In the genomic region with DNA sequence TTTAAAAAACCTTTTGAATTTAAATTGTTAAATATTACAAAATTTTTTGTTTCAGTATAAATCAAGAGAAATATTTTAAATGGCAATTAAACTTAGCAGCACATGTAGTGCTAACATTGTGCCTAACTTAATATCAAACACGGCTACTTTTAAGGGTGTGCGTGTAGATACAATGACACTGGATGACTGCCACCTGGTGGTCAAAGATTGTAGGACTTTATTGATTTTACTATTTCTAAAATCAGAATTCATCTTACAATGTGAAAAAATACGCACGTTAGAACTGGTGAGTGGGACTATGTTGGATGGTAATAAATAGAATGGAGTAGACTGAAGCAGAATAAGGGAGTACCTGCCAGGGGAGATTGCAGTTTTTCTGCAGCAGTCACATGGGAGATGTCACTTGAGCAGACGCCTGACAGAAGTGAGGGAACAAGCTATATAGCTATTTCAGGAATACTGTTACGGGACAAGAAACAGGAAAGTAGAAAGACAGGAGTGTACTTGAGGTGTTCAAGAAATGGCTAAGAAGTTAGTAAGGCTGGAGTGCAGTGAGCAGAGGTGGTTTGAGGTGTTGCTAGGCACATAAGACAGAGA, we compare ENCODE assay signal across 8 cellular contexts. TPM values are rescaled to one million over a fixed set of nuclear protein-coding genes. Genes with fewer than 3 reads are reported as not detected.
DNase-seq lines count a peak whose midpoint lies in the region; ATAC-seq and TF ChIP-seq lines count a peak whose summit lies in the region.

No MANE protein-coding gene starts in this region.

- TF ChIP-seq CTCF in cardiac muscle cell (IDR thresholded peaks at IDR 0.05; ENCODE audit: low read depth, low read length): peak; percentile 63

- no peaks in the 10 kb centered on the region for H3K27me3 ChIP-seq in cardiac muscle cell

- no peaks in the 10 kb centered on the region for H3K36me3 ChIP-seq in cardiac muscle cell

- H3K4me3 ChIP-seq in cardiac muscle cell: no peak overlapping the region

- H3K9me3 ChIP-seq in cardiac muscle cell (ENCODE audit: low read depth): no peaks in the 10 kb centered on the region

- H3K4me1 ChIP-seq in cardiac muscle cell (ENCODE audit: low read depth): peaks cover 31% of the 10 kb centered on the region

- peak overlapping the region; percentile 79 for H3K27ac ChIP-seq in cardiac muscle cell

- no peak for ATAC-seq in GM18520 (IDR thresholded peaks at IDR 0.05; ENCODE audit: unreplicated experiment)

- DNase-seq in COLO668 (lab: John Stamatoyannopoulos, UW; ENCODE audit: unreplicated experiment) (peak; percentile 16), H4 (ENCODE audit: low spot score) (peak; percentile 29), NOMO-1 treated with DMSO at 0.1 percent for 48 hours (lab: John Stamatoyannopoulos, UW; ENCODE audit: unreplicated experiment) (peak; percentile 46), cardiac muscle cell (ENCODE audit: low read depth in 1 of 2, low spot score in 1 of 2) (peak; percentile 70 to 80), retina (peak; percentile 54), NCI-H226 (no peak)
- DNase-seq in activated naive CD8-positive, alpha-beta T cell treated with anti-CD3 and anti-CD28 coated beads, Interleukin-2, amount 50 U/mL, for 16 hours (ENCODE audit: low read depth, low spot score): peak; percentile 7

RNA-seq across cellular contexts. Expression of gene UVRAG, which starts 52.9 kb away (rescaled TPM):
- 10.0 and 21.8 TPM in 2 replicates for total RNA-seq in H4 (2014; rRNA removed; shearing (Covaris generic))
- 22.4 and 34.0 TPM in 2 replicates for total RNA-seq in cardiac muscle cell
- polyA plus RNA-seq in cardiac muscle cell: 21.6 and 33.3 TPM in 2 replicates
